Comparison of ENCODE assay signal across 23 cellular contexts in the genomic region with DNA sequence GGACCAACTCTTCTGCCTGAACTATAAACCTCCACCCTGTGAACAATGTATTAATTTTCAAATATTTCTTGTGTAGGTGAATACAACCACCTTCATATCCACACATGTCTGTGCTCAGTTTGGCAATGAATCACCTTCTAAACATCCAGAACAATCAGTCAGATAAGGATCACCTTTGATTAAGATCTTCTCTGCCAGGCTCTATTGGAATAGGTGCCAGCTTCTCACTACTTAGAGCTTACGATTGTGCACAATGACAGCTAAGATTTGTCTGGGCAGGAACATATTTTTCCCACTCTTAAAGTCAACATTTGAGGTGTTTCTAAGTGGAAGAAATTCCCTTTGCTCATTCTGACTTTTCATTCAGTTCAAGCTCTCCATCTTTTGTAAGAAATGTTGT.
DNase-seq lines count a peak whose midpoint lies in the region; ATAC-seq, FAIRE-seq and TF ChIP-seq lines count a peak whose summit lies in the region.
"Had no signal": no experiment of that assay in that cellular context is flagged by ENCODE, and none has a peak within 500 bp of the region (broad histone marks: within the 10 kb centered on the region; RNA-seq: fewer than 3 reads in every experiment).

No MANE protein-coding gene starts in this region.

- H3K27me3 ChIP-seq in mammary epithelial cell (ENCODE audit: insufficient read depth, low read length), result no peaks in the 10 kb centered on the region
- H3K27me3 ChIP-seq in breast epithelium, result peaks cover 0 to 41% of the 10 kb centered on the region in 2 donors
- no peaks in the 10 kb centered on the region for H3K27me3 ChIP-seq in bronchial epithelial cell (ENCODE audit: control insufficient read depth, insufficient read depth, low read length)
- no peaks in the 10 kb centered on the region for H3K27me3 ChIP-seq in foreskin keratinocyte
- no peaks in the 10 kb centered on the region for H3K27me3 ChIP-seq in HAP-1 (ENCODE audit: low read depth)
- H3K27me3 ChIP-seq: BLaER1 had no signal

- in situ Hi-C loops in mammary epithelial cell (cut with MboI; ENCODE audit: low sequenced_read_pairs in 2 of 2), result no loop called here
- in situ Hi-C loops in HAP-1 (cut with MboI; ENCODE audit: low sequenced_read_pairs), result no loop called here

- no peaks in the 10 kb centered on the region for H3K79me2 ChIP-seq in mammary epithelial cell (ENCODE audit: insufficient read depth, low read length)

- intact Hi-C loops in mammary epithelial cell (cut with micrococcal nuclease), result no loop called here
- intact Hi-C loops in breast epithelium (cut with DNase I; ENCODE audit: low total_unique reads), result no loop called here

- no peaks in the 10 kb centered on the region for H4K20me1 ChIP-seq in mammary epithelial cell (ENCODE audit: insufficient read depth, low read length)
- H4K20me1 ChIP-seq: BLaER1 had no signal

- TF ChIP-seq CTCF in mammary epithelial cell (conservative IDR thresholded peaks at IDR 0.05 in 1 of 2, IDR thresholded peaks at IDR 0.05 in 1 of 2; ENCODE audit: extremely low read depth in 1 of 2, insufficient read depth in 1 of 2, low read depth in 1 of 2, low read length in 2 of 2), result no peak
- TF ChIP-seq CTCF in breast epithelium (IDR thresholded peaks at IDR 0.05), result no peak
- no peak for TF ChIP-seq CTCF in bronchial epithelial cell (IDR thresholded peaks at IDR 0.05; ENCODE audit: insufficient read depth, low read length, severe bottlenecking)
- TF ChIP-seq CTCF in foreskin keratinocyte (conservative IDR thresholded peaks at IDR 0.05), result no peak

- no TSS peak for BruUV-seq in mammary epithelial cell (replicated peaks; lab: Mats Ljungman, UMichigan)

- no peak for FAIRE-seq in bronchial epithelial cell (lab: Jason Lieb, UNC)
- FAIRE-seq: A204.1, GM12878, GM18507 had no signal

- H3K4me3 ChIP-seq in mammary epithelial cell (replicated peaks in 1 of 3; ENCODE audit: insufficient read depth in 1 of 3, low read depth in 2 of 3, low read length in 3 of 3) (no peak overlapping the region), breast epithelium (no peak overlapping the region), bronchial epithelial cell (ENCODE audit: low read depth, low read length) (no peak overlapping the region), HAP-1 (no peak overlapping the region)
- H3K4me3 ChIP-seq: BLaER1, GM12878, GM23338 had no signal

- H3K36me3 ChIP-seq in mammary epithelial cell (ENCODE audit: insufficient read depth, low read length) (no peaks in the 10 kb centered on the region), breast epithelium (no peaks in the 10 kb centered on the region), bronchial epithelial cell (ENCODE audit: control insufficient read depth, insufficient read depth, low read length) (no peaks in the 10 kb centered on the region), HAP-1 (replicated peaks) (no peaks in the 10 kb centered on the region)
- H3K36me3 ChIP-seq: BLaER1 had no signal

- peak; percentile 65 for ATAC-seq in foreskin keratinocyte
- ATAC-seq: CD8-positive, alpha-beta T cell; GM23338 had no signal

- dilution Hi-C loops in mammary epithelial cell (cut with HindIII; ENCODE audit: low sequenced_read_pairs), result no loop called here

- no peak overlapping the region for H2AFZ ChIP-seq in mammary epithelial cell (ENCODE audit: low read depth, low read length)
- H2AFZ ChIP-seq: GM23338 had no signal

- CTCF ChIA-PET in mammary epithelial cell (lab: Charles Lee; ENCODE audit: low non-redundant PET), result interaction anchor here (0.5 kb wide), 1 partner anchor 899 kb away, joined by 3 read pairs; no protein-coding TSS in a partner anchor

- WGBS in mammary epithelial cell (ENCODE audit: low coverage, missing lambda C conversion rate), result 10% methylated on average over 1 of the region's 1 CpG

- H3K4me1 ChIP-seq in mammary epithelial cell (ENCODE audit: insufficient read depth, low read length), result peaks cover 8% of the 10 kb centered on the region
- no peaks in the 10 kb centered on the region for H3K4me1 ChIP-seq in breast epithelium
- H3K4me1 ChIP-seq in foreskin keratinocyte, result no peaks in the 10 kb centered on the region
- H3K4me1 ChIP-seq in HAP-1, result no peaks in the 10 kb centered on the region
- H3K4me1 ChIP-seq: BLaER1, Caco-2 had no signal

- DNase-seq in mammary epithelial cell (peak; percentile 67), breast epithelium (ENCODE audit: low spot score in 2 of 2) (no peak), bronchial epithelial cell (ENCODE audit: low read depth) (peak; percentile 22), foreskin keratinocyte (peak; percentile 48 to 67), glomerular visceral epithelial cell (ENCODE audit: extremely low spot score) (no peak), HAP-1 (ENCODE audit: low spot score in 2 of 2) (no peak), NCI-H526 (lab: John Stamatoyannopoulos, UW) (no peak)
- DNase-seq: Caco-2; CD4-positive, CD25-positive, alpha-beta regulatory T cell; CD8-positive, alpha-beta T cell; DMS 273 treated with DMSO at 0.1 percent for 48 hours; DMS79; EL; GDM1; H9; HFFc6 had no signal

- H3K9ac ChIP-seq in mammary epithelial cell (ENCODE audit: insufficient read depth, low read length), result no peak overlapping the region
- H3K9ac ChIP-seq: BLaER1 had no signal

- H3K27ac ChIP-seq in mammary epithelial cell (ENCODE audit: insufficient read depth, low read depth, low read length) (no peak overlapping the region), breast epithelium (no peak overlapping the region), foreskin keratinocyte (no peak overlapping the region)
- H3K27ac ChIP-seq: 22Rv1, BLaER1, C4-2B had no signal

- H3K4me2 ChIP-seq in mammary epithelial cell (ENCODE audit: insufficient read depth, low read depth, low read length), result peak overlapping the region; percentile 15
- H3K4me2 ChIP-seq: BLaER1, GM23338 had no signal

- H3K9me3 ChIP-seq in mammary epithelial cell (replicated peaks; ENCODE audit: insufficient read depth, low read length), result no peaks in the 10 kb centered on the region
- H3K9me3 ChIP-seq in breast epithelium, result no peaks in the 10 kb centered on the region
- no peaks in the 10 kb centered on the region for H3K9me3 ChIP-seq in HAP-1
- H3K9me3 ChIP-seq: BLaER1, Caco-2 had no signal

- no peak for TF ChIP-seq POLR2A in breast epithelium (IDR thresholded peaks at IDR 0.05)

Comparison
In these comparisons a context has a peak if more than half of its experiments do, and no peak if none do; other contexts are left out.
1. DNase-seq: peak in mammary epithelial cell (single experiment), bronchial epithelial cell (single experiment) and foreskin keratinocyte (2 of 2); none in breast epithelium (0 of 2), glomerular visceral epithelial cell (single experiment), HAP-1 (0 of 2) and NCI-H526 (0 of 2).